In the genomic region with DNA sequence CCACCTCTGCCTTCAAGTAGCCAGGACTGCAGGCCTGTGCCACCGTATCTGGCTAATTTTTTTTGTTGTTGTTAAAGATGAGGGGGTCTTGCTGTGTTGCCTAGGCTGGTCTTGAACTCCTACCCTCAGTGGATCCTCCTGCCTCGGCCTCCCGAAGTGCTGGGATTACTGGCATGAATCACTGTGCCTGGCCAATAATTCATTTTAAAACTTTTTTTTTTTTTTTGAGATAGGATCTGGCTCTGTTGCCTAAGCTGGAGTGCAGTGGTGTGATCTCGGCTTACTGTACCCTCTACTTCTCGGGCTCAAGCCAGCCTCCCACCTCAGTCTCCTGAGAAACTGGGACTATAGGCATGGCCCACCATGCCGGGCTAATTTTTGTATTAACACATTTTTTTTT, we compare ENCODE assay signal across 20 cellular contexts. TPM values are rescaled to one million over a fixed set of nuclear protein-coding genes. Genes with fewer than 3 reads are reported as not detected.
DNase-seq lines count a peak whose midpoint lies in the region; ATAC-seq and TF ChIP-seq lines count a peak whose summit lies in the region.
"Had no signal": no experiment of that assay in that cellular context is flagged by ENCODE, and none has a peak within 500 bp of the region (broad histone marks: within the 10 kb centered on the region; RNA-seq: fewer than 3 reads in every experiment).

No MANE protein-coding gene starts in this region.

- H3K9me3 Mint-ChIP-seq in brain, result peaks cover 0 to 4% (median 0%) of the 10 kb centered on the region in 5 experiments
- no peaks in the 10 kb centered on the region for H3K9me3 Mint-ChIP-seq in stimulated activated effector memory CD8-positive, alpha-beta T cell treated with anti-CD3 and anti-CD28 coated beads, Interleukin-12 subunit alpha, Interleukin-12 subunit beta, amount 100 ng/mL, for 72 hours

- no peaks in the 10 kb centered on the region for H3K9me3 ChIP-seq in DND-41 (ENCODE audit: insufficient read depth, low read length, severe bottlenecking)
- H3K9me3 ChIP-seq: SK-N-SH had no signal

- no peak overlapping the region for H3K27ac ChIP-seq in DND-41 (ENCODE audit: low read length)
- H3K27ac ChIP-seq: HL-60 had no signal

- peak overlapping the region in 1 of 5 experiments; percentile 31 for H3K27ac Mint-ChIP-seq in brain
- H3K27ac Mint-ChIP-seq in stimulated activated effector memory CD8-positive, alpha-beta T cell treated with anti-CD3 and anti-CD28 coated beads, Interleukin-12 subunit alpha, Interleukin-12 subunit beta, amount 100 ng/mL, for 72 hours, result peak overlapping the region; percentile 38

- H3K9ac ChIP-seq in DND-41 (ENCODE audit: low read depth, low read length), result 0 out of 2 replicates have a peak overlapping the region, but pooled peaks have one; percentile 9
- H3K9ac ChIP-seq: SK-N-SH had no signal

- H3K36me3 ChIP-seq in DND-41 (ENCODE audit: insufficient read depth, low read length), result peaks cover 49% of the 10 kb centered on the region

- TF ChIP-seq POLR2A in NB4 (IDR thresholded peaks at IDR 0.05; ENCODE audit: extremely low read depth, insufficient read length), result no peak

- peak overlapping the region in 3 of 5 experiments; percentile 28 to 93 (median 53) for H3K4me3 Mint-ChIP-seq in brain
- H3K4me3 Mint-ChIP-seq in stimulated activated effector memory CD8-positive, alpha-beta T cell treated with anti-CD3 and anti-CD28 coated beads, Interleukin-12 subunit alpha, Interleukin-12 subunit beta, amount 100 ng/mL, for 72 hours, result no peak overlapping the region

- peaks cover 2% of the 10 kb centered on the region for H3K27me3 ChIP-seq in DND-41 (ENCODE audit: insufficient read depth, low read length, poor library complexity)

- no peak for ATAC-seq in DND-41 (ENCODE audit: insufficient read depth, low read depth)
- no peak for ATAC-seq in stimulated activated effector memory CD8-positive, alpha-beta T cell treated with anti-CD3 and anti-CD28 coated beads, Interleukin-12 subunit alpha, Interleukin-12 subunit beta, amount 100 ng/mL, for 72 hours
- ATAC-seq: HepG2 had no signal

- no peak overlapping the region for H2AFZ ChIP-seq in DND-41 (ENCODE audit: low read depth, low read length)

- no peak for DNase-seq in DND-41
- DNase-seq in NB4 (ENCODE audit: low read depth), result no peak
- no peak for DNase-seq in stimulated activated effector memory CD8-positive, alpha-beta T cell treated with anti-CD3 and anti-CD28 coated beads, Interleukin-12 subunit alpha, Interleukin-12 subunit beta, amount 100 ng/mL, for 72 hours (ENCODE audit: low spot score in 2 of 2)
- DNase-seq in HCEC 1CT, result no peak
- no peak for DNase-seq in HuH-7.5 (ENCODE audit: low spot score)
- DNase-seq in COLO668 (lab: John Stamatoyannopoulos, UW; ENCODE audit: unreplicated experiment), result no peak
- DNase-seq: ACHN; C1 segment of cervical spinal cord; KG1; NCI-H1105 treated with DMSO at 0.1 percent for 48 hours; NCI-H2029 treated with DMSO at 0.1 percent for 48 hours; NCI-H226; NCI-H510A treated with DMSO at 0.1 percent for 48 hours; NCI-H748 treated with DMSO at 0.1 percent for 48 hours; NK-92 treated with Interleukin-12 subunit alpha and Interleukin-12 subunit beta, amount 100 ng/mL, for 24 hours; SIG-M5; SK-N-SH had no signal

- H3K27me3 Mint-ChIP-seq in brain, result peaks cover 14% of the 10 kb centered on the region

- no peak for TF ChIP-seq CTCF in DND-41 (IDR thresholded peaks at IDR 0.05; ENCODE audit: borderline replicate concordance, extremely low read depth, low read length, poor library complexity, severe bottlenecking)
- no peak for TF ChIP-seq CTCF in NB4 (IDR thresholded peaks at IDR 0.05; ENCODE audit: low read depth, low read length)
- TF ChIP-seq CTCF in brain (conservative IDR thresholded peaks at IDR 0.05), result no peak

- H4K20me1 ChIP-seq in DND-41 (ENCODE audit: insufficient read depth, low read length), result peaks cover 12% of the 10 kb centered on the region; the same call in 1 of the 2 replicates

- H3K79me2 ChIP-seq in DND-41 (ENCODE audit: insufficient read depth, low read length), result peaks cover 82% of the 10 kb centered on the region

- H3K4me2 ChIP-seq in DND-41 (ENCODE audit: insufficient read depth, low read length), result peak overlapping the region; percentile 89

- H3K36me3 Mint-ChIP-seq in brain, result peaks cover 40% of the 10 kb centered on the region
- peaks cover 69% of the 10 kb centered on the region for H3K36me3 Mint-ChIP-seq in stimulated activated effector memory CD8-positive, alpha-beta T cell treated with anti-CD3 and anti-CD28 coated beads, Interleukin-12 subunit alpha, Interleukin-12 subunit beta, amount 100 ng/mL, for 72 hours

- H3K4me1 Mint-ChIP-seq in brain, result peaks cover 50% of the 10 kb centered on the region
- H3K4me1 Mint-ChIP-seq in stimulated activated effector memory CD8-positive, alpha-beta T cell treated with anti-CD3 and anti-CD28 coated beads, Interleukin-12 subunit alpha, Interleukin-12 subunit beta, amount 100 ng/mL, for 72 hours, result peaks cover 18% of the 10 kb centered on the region

- H3K4me1 ChIP-seq in DND-41 (ENCODE audit: insufficient read depth, low read length), result peaks cover 46% of the 10 kb centered on the region

- peak overlapping the region in 1 of 2 experiments; percentile 15; a peak in 1 of 4 replicates for H3K4me3 ChIP-seq in DND-41 (ENCODE audit: low read depth in 1 of 2, low read length in 2 of 2)
- H3K4me3 ChIP-seq in NB4 (ENCODE audit: low read depth, low read length), result peak overlapping the region; percentile 28

RNA-seq across cellular contexts. Expression of a gene that starts 3.5 kb away (rescaled TPM):
- polyA plus RNA-seq in brain (ENCODE audit: insufficient read depth, low read depth, low replicate concordance), result 8.9 TPM

RNA-seq across cellular contexts. Expression of a gene that starts 20.2 kb away (rescaled TPM):
- 10.3 TPM for polyA plus RNA-seq in brain (ENCODE audit: insufficient read depth, low read depth, low replicate concordance)
